Comparison of ENCODE assay signal across 12 cellular contexts in the genomic region with DNA sequence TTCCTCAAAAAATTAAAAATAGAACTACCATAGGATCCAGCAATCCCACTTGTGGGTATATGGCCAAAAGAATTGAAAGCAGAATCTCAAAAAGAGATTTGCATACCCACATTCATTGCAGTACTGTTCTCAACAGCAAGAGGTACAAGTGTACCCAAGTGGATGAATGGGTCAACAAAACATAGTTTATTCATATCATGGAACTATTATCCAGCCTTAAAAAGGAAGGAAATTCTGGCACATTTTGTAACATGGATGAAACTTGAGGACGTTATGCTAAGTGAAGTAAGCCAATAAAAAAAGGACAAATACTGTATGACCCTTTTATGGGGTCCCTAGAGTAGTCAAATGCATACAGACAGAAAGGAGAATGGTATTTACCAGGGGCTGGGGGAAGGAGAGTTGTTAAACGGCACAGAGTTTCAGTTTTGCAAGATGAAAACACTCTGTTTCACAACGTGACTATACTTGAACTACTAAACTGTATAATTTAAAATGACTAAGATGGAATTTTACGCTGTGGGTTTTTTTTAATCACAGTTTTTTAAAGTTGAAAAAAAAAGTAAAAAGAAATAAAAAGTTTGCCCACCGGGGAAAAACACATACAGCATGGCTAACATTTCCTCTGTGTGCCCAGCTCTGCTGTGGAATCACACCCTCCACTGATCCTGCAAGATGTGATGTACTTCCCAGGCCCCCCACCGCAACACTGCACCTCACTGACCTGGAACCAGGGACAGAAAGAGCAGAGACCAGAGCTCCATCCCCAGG. TPM values are rescaled to one million over a fixed set of nuclear protein-coding genes. Genes with fewer than 3 reads are reported as not detected.
DNase-seq lines count a peak whose midpoint lies in the region; ATAC-seq and FAIRE-seq lines count a peak whose summit lies in the region.
"Had no signal": no experiment of that assay in that cellular context is flagged by ENCODE, and none has a peak within 500 bp of the region (broad histone marks: within the 10 kb centered on the region; RNA-seq: fewer than 3 reads in every experiment).

No MANE protein-coding gene starts in this region.

- CTCF ChIA-PET in activated CD8-positive, alpha-beta memory T cell treated with anti-CD3 and anti-CD28 coated beads, Interleukin-2, amount 10 ng/mL, durations not matched to agents 7 days and 5 days (lab: Charles Lee): interaction anchor here (0.6 kb wide), 1 partner anchor 931 kb away, joined by 3 read pairs; no protein-coding TSS in a partner anchor

- peaks cover 3% of the 10 kb centered on the region for H3K27me3 Mint-ChIP-seq in activated CD8-positive, alpha-beta memory T cell treated with anti-CD3 and anti-CD28 coated beads, Interleukin-2, amount 10 ng/mL, durations not matched to agents 7 days and 5 days
- peaks cover 4% of the 10 kb centered on the region for H3K27me3 Mint-ChIP-seq in stimulated activated naive CD8-positive, alpha-beta T cell treated with anti-CD3 and anti-CD28 coated beads, Interleukin-15, Interleukin-2, amounts not matched to agents 100 ng/mL and 50 ng/mL, for 24 hours

- no peaks in the 10 kb centered on the region for H3K79me1 ChIP-seq in trophoblast cell (ENCODE audit: low read length)

- no peak for FAIRE-seq in small intestine (lab: Jason Lieb, UNC)

- 56 to 67% (median 58%) methylated on average over 6 of the region's 6 CpGs for WGBS in small intestine, 3 donors
- no CpG with 5 or more reads among the region's 6 CpGs for WGBS in trophoblast cell (ENCODE audit: extremely low coverage, insufficient coverage, insufficient read length)

- no peaks in the 10 kb centered on the region for H3K79me2 ChIP-seq in trophoblast cell (ENCODE audit: control insufficient read depth, insufficient read depth, low read length, poor library complexity)

- H4K8ac ChIP-seq in trophoblast cell (ENCODE audit: low read depth, low read length): no peak overlapping the region

- DNase-seq in activated CD8-positive, alpha-beta memory T cell treated with anti-CD3 and anti-CD28 coated beads, Interleukin-2, amount 10 ng/mL, durations not matched to agents 7 days and 5 days: no peak
- DNase-seq in activated CD8-positive, alpha-beta memory T cell treated with anti-CD3 and anti-CD28 coated beads, Interleukin-2, amount 50 U/mL, for 4 hours: no peak
- DNase-seq in small intestine (no peak), trophoblast cell (no peak), NCI-H226 (no peak)
- DNase-seq: effector memory CD4-positive, alpha-beta T cell; MG63; right cardiac atrium; SJCRH30 had no signal

- peaks cover 32% of the 10 kb centered on the region for H3K4me1 Mint-ChIP-seq in activated CD8-positive, alpha-beta memory T cell treated with anti-CD3 and anti-CD28 coated beads, Interleukin-2, amount 10 ng/mL, durations not matched to agents 7 days and 5 days
- H3K4me1 Mint-ChIP-seq in stimulated activated naive CD8-positive, alpha-beta T cell treated with anti-CD3 and anti-CD28 coated beads, Interleukin-15, Interleukin-2, amounts not matched to agents 100 ng/mL and 50 ng/mL, for 24 hours (ENCODE audit: low read depth): peaks cover 17% of the 10 kb centered on the region

- H3K27ac Mint-ChIP-seq in activated CD8-positive, alpha-beta memory T cell treated with anti-CD3 and anti-CD28 coated beads, Interleukin-2, amount 10 ng/mL, durations not matched to agents 7 days and 5 days: peak overlapping the region; percentile 58
- H3K27ac Mint-ChIP-seq in stimulated activated naive CD8-positive, alpha-beta T cell treated with anti-CD3 and anti-CD28 coated beads, Interleukin-15, Interleukin-2, amounts not matched to agents 100 ng/mL and 50 ng/mL, for 24 hours: peak overlapping the region; percentile 34

- H3K9me3 ChIP-seq in small intestine (ENCODE audit: control insufficient read depth, low read depth) (no peaks in the 10 kb centered on the region), trophoblast cell (ENCODE audit: insufficient read depth, low read depth, low read length) (no peaks in the 10 kb centered on the region)
- H3K9me3 ChIP-seq: MG63, SJCRH30 had no signal

- no peak overlapping the region for H3K27ac ChIP-seq in small intestine (ENCODE audit: low read depth in 1 of 2, low read length in 1 of 2)
- no peak overlapping the region for H3K27ac ChIP-seq in trophoblast cell (ENCODE audit: low read depth, low read length)
- H3K27ac ChIP-seq: SJCRH30 had no signal

- no peak overlapping the region for H3K4ac ChIP-seq in trophoblast cell (ENCODE audit: low read depth, low read length)

- H3K4me1 ChIP-seq in small intestine (ENCODE audit: control insufficient read depth in 2 of 2, insufficient read depth in 1 of 2, low read depth in 1 of 2, low read length in 1 of 2) (no peaks in the 10 kb centered on the region), trophoblast cell (ENCODE audit: control insufficient read depth in 1 of 2, insufficient read depth in 2 of 2, low read length in 2 of 2) (no peaks in the 10 kb centered on the region)
- H3K4me1 ChIP-seq: SJCRH30 had no signal

- no peak overlapping the region for H4K91ac ChIP-seq in trophoblast cell (ENCODE audit: low read depth, low read length)

- H3K4me3 Mint-ChIP-seq in activated CD8-positive, alpha-beta memory T cell treated with anti-CD3 and anti-CD28 coated beads, Interleukin-2, amount 10 ng/mL, durations not matched to agents 7 days and 5 days: peak overlapping the region; percentile 42
- no peak overlapping the region for H3K4me3 Mint-ChIP-seq in stimulated activated naive CD8-positive, alpha-beta T cell treated with anti-CD3 and anti-CD28 coated beads, Interleukin-15, Interleukin-2, amounts not matched to agents 100 ng/mL and 50 ng/mL, for 24 hours

- H2BK5ac ChIP-seq in trophoblast cell (ENCODE audit: low read depth, low read length, poor library complexity): no peak overlapping the region

- H2BK12ac ChIP-seq in trophoblast cell (ENCODE audit: low read length): no peak overlapping the region

- no peak overlapping the region for H3K23ac ChIP-seq in trophoblast cell (ENCODE audit: low read length)

- H3K4me2 ChIP-seq in trophoblast cell (ENCODE audit: low read length): no peak overlapping the region

- no peak overlapping the region for H2AFZ ChIP-seq in trophoblast cell (ENCODE audit: insufficient read depth, low read length, poor library complexity)

- no peak overlapping the region for H3K14ac ChIP-seq in trophoblast cell (ENCODE audit: low read length)

- peak; percentile 66 for ATAC-seq in activated CD8-positive, alpha-beta memory T cell treated with anti-CD3 and anti-CD28 coated beads, Interleukin-2, amount 10 ng/mL, durations not matched to agents 7 days and 5 days
- ATAC-seq in GM21619 (IDR thresholded peaks at IDR 0.05; ENCODE audit: unreplicated experiment): peak; percentile 77
- ATAC-seq in HG03457 (IDR thresholded peaks at IDR 0.05; ENCODE audit: unreplicated experiment): peak; percentile 53
- ATAC-seq: right cardiac atrium had no signal

- H3K36me3 ChIP-seq in small intestine (ENCODE audit: control insufficient read depth in 2 of 2, insufficient read depth in 2 of 2, low read length in 2 of 2) (no peaks in the 10 kb centered on the region), trophoblast cell (ENCODE audit: control insufficient read depth in 1 of 2, insufficient read depth in 2 of 2, low read length in 2 of 2) (no peaks in the 10 kb centered on the region)
- H3K36me3 ChIP-seq: MG63, SJCRH30 had no signal

- H3K18ac ChIP-seq in trophoblast cell (ENCODE audit: low read length): no peak overlapping the region

- H3K4me3 ChIP-seq in small intestine (ENCODE audit: low read depth in 1 of 2, low read length in 2 of 2): no peak overlapping the region
- H3K4me3 ChIP-seq in trophoblast cell (ENCODE audit: low read depth, low read length): no peak overlapping the region
- H3K4me3 ChIP-seq: MG63, SJCRH30 had no signal

- H3K36me3 Mint-ChIP-seq in activated CD8-positive, alpha-beta memory T cell treated with anti-CD3 and anti-CD28 coated beads, Interleukin-2, amount 10 ng/mL, durations not matched to agents 7 days and 5 days: peaks cover 3% of the 10 kb centered on the region
- H3K36me3 Mint-ChIP-seq in stimulated activated naive CD8-positive, alpha-beta T cell treated with anti-CD3 and anti-CD28 coated beads, Interleukin-15, Interleukin-2, amounts not matched to agents 100 ng/mL and 50 ng/mL, for 24 hours (ENCODE audit: low read depth): no peaks in the 10 kb centered on the region

- no peaks in the 10 kb centered on the region for H3K9me3 Mint-ChIP-seq in activated CD8-positive, alpha-beta memory T cell treated with anti-CD3 and anti-CD28 coated beads, Interleukin-2, amount 10 ng/mL, durations not matched to agents 7 days and 5 days (ENCODE audit: low read depth)
- H3K9me3 Mint-ChIP-seq in stimulated activated naive CD8-positive, alpha-beta T cell treated with anti-CD3 and anti-CD28 coated beads, Interleukin-15, Interleukin-2, amounts not matched to agents 100 ng/mL and 50 ng/mL, for 24 hours: no peaks in the 10 kb centered on the region

- H2BK120ac ChIP-seq in trophoblast cell (ENCODE audit: insufficient read depth, low read length, poor library complexity): no peak overlapping the region

- no peaks in the 10 kb centered on the region for H3K27me3 ChIP-seq in small intestine (ENCODE audit: control insufficient read depth in 2 of 2, insufficient read depth in 2 of 2, low read length in 2 of 2)
- H3K27me3 ChIP-seq in trophoblast cell (ENCODE audit: insufficient read depth, low read length): no peaks in the 10 kb centered on the region
- H3K27me3 ChIP-seq: MG63, SJCRH30 had no signal

- no peak overlapping the region for H2AK5ac ChIP-seq in trophoblast cell (ENCODE audit: low read length)

- H4K12ac ChIP-seq in trophoblast cell (ENCODE audit: low read depth, low read length): no peak overlapping the region

- H3K9ac ChIP-seq in trophoblast cell (ENCODE audit: low read length): no peak overlapping the region

RNA-seq across cellular contexts. Expression of gene TVP23A, which starts 6.1 kb away (rescaled TPM):
- not detected for total RNA-seq in activated CD8-positive, alpha-beta memory T cell treated with anti-CD3 and anti-CD28 coated beads, Interleukin-2, amount 10 ng/mL, durations not matched to agents 7 days and 5 days
- under 1 TPM in 1 of 3 donors, not detected in 2; 0.73 TPM for polyA plus RNA-seq in small intestine
- 0.26 and 0.40 TPM in 2 replicates for polyA plus RNA-seq in trophoblast cell (2013)
- total RNA-seq: SJCRH30 had no signal
